ENCODE assay signal across 12 cellular contexts in the genomic region with DNA sequence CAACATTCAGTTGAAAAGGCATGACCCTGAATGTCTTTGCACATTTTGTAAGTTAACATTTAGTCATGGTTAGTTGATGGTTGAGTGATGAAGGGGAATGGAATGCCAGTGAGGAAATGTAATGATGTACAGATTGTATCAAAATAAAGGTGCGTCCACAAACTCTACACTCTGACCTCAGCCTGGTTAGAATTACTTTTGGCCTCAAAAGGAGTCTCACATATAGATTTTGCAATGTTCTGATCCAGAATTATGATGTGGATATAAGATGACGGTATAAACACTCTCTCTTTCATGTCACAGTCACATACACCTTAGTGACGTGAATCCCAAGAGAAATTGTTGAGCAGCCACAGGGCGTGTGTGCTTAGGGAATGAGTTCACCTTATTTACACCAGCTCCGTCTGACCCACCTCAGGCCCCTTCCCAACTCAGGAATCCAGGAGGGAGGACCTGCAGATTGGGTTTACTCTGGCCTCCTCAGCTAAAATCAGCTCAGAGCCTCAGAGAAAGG.
A peak's percentile ranks its signal among the peaks of the same experiment; 100 is the strongest.
DNase-seq lines count a peak whose midpoint lies in the region; ATAC-seq lines count a peak whose summit lies in the region.
"Had no signal": no experiment of that assay in that cellular context is flagged by ENCODE, and none has a peak within 500 bp of the region (broad histone marks: within the 10 kb centered on the region; RNA-seq: fewer than 3 reads in every experiment).

No MANE protein-coding gene starts in this region.

- ATAC-seq in left ventricle myocardium superior: no peak

- no peak overlapping the region for H3K27ac Mint-ChIP-seq in T-helper 2 cell treated with Interferon-gamma antibody and Interleukin-4, amounts not matched to agents 5 μg/mL and 100 μg/mL, for 36 hours

- intact Hi-C loops in left ventricle myocardium superior (cut with micrococcal nuclease): loop anchor here (10.0 kb wide), 1 partner anchor 251 kb away; no protein-coding TSS in a partner anchor

- no peak overlapping the region for H3K4me3 Mint-ChIP-seq in T-helper 2 cell treated with Interferon-gamma antibody and Interleukin-4, amounts not matched to agents 5 μg/mL and 100 μg/mL, for 36 hours

- peaks cover 48% of the 10 kb centered on the region for H3K27me3 Mint-ChIP-seq in T-helper 2 cell treated with Interferon-gamma antibody and Interleukin-4, amounts not matched to agents 5 μg/mL and 100 μg/mL, for 36 hours (ENCODE audit: low read depth)

- peaks cover 5% of the 10 kb centered on the region for H3K36me3 Mint-ChIP-seq in T-helper 2 cell treated with Interferon-gamma antibody and Interleukin-4, amounts not matched to agents 5 μg/mL and 100 μg/mL, for 36 hours (ENCODE audit: low read depth)

- H3K27ac ChIP-seq in urinary bladder (ENCODE audit: low read depth): peak overlapping the region; percentile 74
- H3K27ac ChIP-seq: 22Rv1, SK-N-MC had no signal

- H3K4me1 ChIP-seq in urinary bladder (ENCODE audit: insufficient read depth): no peaks in the 10 kb centered on the region

- H3K4me1 Mint-ChIP-seq in T-helper 2 cell treated with Interferon-gamma antibody and Interleukin-4, amounts not matched to agents 5 μg/mL and 100 μg/mL, for 36 hours (ENCODE audit: low read depth): peaks cover 21% of the 10 kb centered on the region

- no peak overlapping the region for H3K4me3 ChIP-seq in urinary bladder (ENCODE audit: low read depth, low read length)
- H3K4me3 ChIP-seq: SK-N-MC had no signal

- peaks cover 11% of the 10 kb centered on the region for H3K9me3 Mint-ChIP-seq in T-helper 2 cell treated with Interferon-gamma antibody and Interleukin-4, amounts not matched to agents 5 μg/mL and 100 μg/mL, for 36 hours

- WGBS in urinary bladder: 93% methylated on average over 5 of the region's 5 CpGs

- H3K36me3 ChIP-seq in urinary bladder (ENCODE audit: insufficient read depth): no peaks in the 10 kb centered on the region

- DNase-seq in SIG-M5 treated with dmso at 0.1 percent for 504 hours (lab: John Stamatoyannopoulos, UW; ENCODE audit: unreplicated experiment): peak; percentile 13
- no peak for DNase-seq in SIG-M5 (lab: John Stamatoyannopoulos, UW)
- peak; percentile 59 for DNase-seq in SW480 (ENCODE audit: low spot score)
- DNase-seq in glomerular endothelial cell (ENCODE audit: extremely low read depth, low read depth, low spot score): peak; percentile 52
- no peak for DNase-seq in left ventricle myocardium superior
- no peak for DNase-seq in T-helper 2 cell treated with Interferon-gamma antibody and Interleukin-4, amounts not matched to agents 5 μg/mL and 100 μg/mL, for 36 hours (ENCODE audit: low spot score)
- no peak for DNase-seq in activated CD4-positive, CD25-positive, alpha-beta regulatory T cell (lab: John Stamatoyannopoulos, UW)
- DNase-seq: amniotic stem cell, NCI-H2171 treated with DMSO at 0.1 percent for 48 hours had no signal

Comparison
In these comparisons a context has a peak if more than half of its experiments do, and no peak if none do; other contexts are left out.
1. DNase-seq: peak in SIG-M5 treated with dmso at 0.1 percent for 504 hours (single experiment), SW480 (single experiment) and glomerular endothelial cell (single experiment); none in SIG-M5 (single experiment), left ventricle myocardium superior (single experiment), T-helper 2 cell treated with Interferon-gamma antibody and Interleukin-4, amounts not matched to agents 5 μg/mL and 100 μg/mL, for 36 hours (single experiment) and activated CD4-positive, CD25-positive, alpha-beta regulatory T cell (0 of 4).